Comparison of ENCODE assay signal across 8 cellular contexts in the genomic region with DNA sequence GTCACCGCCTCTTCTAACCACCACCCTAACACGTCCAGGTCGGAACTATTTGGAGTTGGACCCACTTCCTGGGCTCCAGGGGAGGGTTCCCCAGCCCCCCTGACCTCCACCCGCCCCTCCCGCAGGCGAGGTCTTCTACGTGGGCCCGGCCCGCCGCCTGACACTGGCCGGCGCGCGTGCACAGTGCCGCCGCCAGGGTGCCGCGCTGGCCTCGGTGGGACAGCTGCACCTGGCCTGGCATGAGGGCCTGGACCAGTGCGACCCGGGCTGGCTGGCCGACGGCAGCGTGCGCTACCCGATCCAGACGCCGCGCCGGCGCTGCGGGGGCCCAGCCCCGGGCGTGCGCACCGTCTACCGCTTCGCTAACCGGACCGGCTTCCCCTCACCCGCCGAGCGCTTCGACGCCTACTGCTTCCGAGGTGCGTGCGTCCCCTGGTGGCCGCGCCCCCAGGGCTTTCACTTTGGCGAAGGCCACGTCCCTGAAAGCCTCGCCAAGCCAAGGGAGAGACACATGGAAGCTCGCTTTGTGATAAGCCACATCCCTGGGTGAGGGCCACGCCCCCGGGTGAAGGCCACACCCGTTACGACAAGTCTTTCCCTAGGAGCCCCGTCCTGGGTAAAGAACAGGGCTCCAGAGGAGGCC. TPM values are rescaled to one million over a fixed set of nuclear protein-coding genes. Genes with fewer than 3 reads are reported as not detected.
DNase-seq lines count a peak whose midpoint lies in the region; ATAC-seq, FAIRE-seq and TF ChIP-seq lines count a peak whose summit lies in the region.

No MANE protein-coding gene starts in this region.

- H3K27ac ChIP-seq in left ventricle myocardium inferior (replicated peaks), result no peak overlapping the region
- H3K27ac ChIP-seq in sigmoid colon, result no peak overlapping the region

- H3K4me1 ChIP-seq in left ventricle myocardium inferior (peaks cover 9% of the 10 kb centered on the region), sigmoid colon (peaks cover 0 to 9% (median 8%) of the 10 kb centered on the region in 4 donors)

- in situ Hi-C loops in SK-MEL-5 (cut with HindIII; ENCODE audit: low pct_unique_long_range_greater_than_20kb, low sequenced_read_pairs), result no loop called here

- 1 to 2% methylated on average over 59 of the region's 59 CpGs for WGBS in sigmoid colon, 2 donors

- ATAC-seq in GM19035 (IDR thresholded peaks at IDR 0.05; ENCODE audit: unreplicated experiment) (no peak), HG03095 (IDR thresholded peaks at IDR 0.05; ENCODE audit: unreplicated experiment) (no peak)

- no peaks in the 10 kb centered on the region for H3K36me3 ChIP-seq in left ventricle myocardium inferior
- no peaks in the 10 kb centered on the region for H3K36me3 ChIP-seq in sigmoid colon

- no peak overlapping the region for H3K27ac Mint-ChIP-seq in activated naive CD4-positive, alpha-beta T cell treated with anti-CD3 and anti-CD28 coated beads, Interleukin-2, amount 10 ng/mL, durations not matched to agents 7 days and 5 days

- TF ChIP-seq CTCF in D721Med (IDR thresholded peaks at IDR 0.05; ENCODE audit: insufficient read depth, missing control alignments), result peak; percentile 67
- peak; percentile 61 for TF ChIP-seq CTCF in left ventricle myocardium inferior (IDR thresholded peaks at IDR 0.05; ENCODE audit: borderline replicate concordance)
- peak in 2 of 4 experiments; percentile 28 to 41 for TF ChIP-seq CTCF in sigmoid colon (IDR thresholded peaks at IDR 0.05)

- peaks cover 83% of the 10 kb centered on the region for H3K27me3 ChIP-seq in left ventricle myocardium inferior (ENCODE audit: low read depth)
- H3K27me3 ChIP-seq in sigmoid colon, result peaks cover 16 to 67% (median 43%) of the 10 kb centered on the region in 3 donors

- H3K27me3 Mint-ChIP-seq in activated naive CD4-positive, alpha-beta T cell treated with anti-CD3 and anti-CD28 coated beads, Interleukin-2, amount 10 ng/mL, durations not matched to agents 7 days and 5 days, result peaks cover 55% of the 10 kb centered on the region

- intact Hi-C loops in left ventricle myocardium inferior (cut with micrococcal nuclease) (no loop called here), sigmoid colon (cut with DNase I) (loop anchor here (5.0 kb wide), 1 partner anchor 78 kb away; no protein-coding TSS in a partner anchor)

- DNase-seq in D721Med (ENCODE audit: insufficient read length, low spot score) (peak; percentile 98), HUDEP-2 (lab: John Stamatoyannopoulos, UW; ENCODE audit: unreplicated experiment in 76 of 76) (peak in 74 of 76 experiments; percentile 61 to 95 (median 86)), SK-MEL-5 (ENCODE audit: low read depth, low spot score) (peak; percentile 73), left ventricle myocardium inferior (peak; percentile 54), sigmoid colon (no peak)
- DNase-seq in activated naive CD4-positive, alpha-beta T cell treated with anti-CD3 and anti-CD28 coated beads, Interleukin-2, amount 10 ng/mL, durations not matched to agents 7 days and 5 days, result peak; percentile 88

- H3K9me3 ChIP-seq in left ventricle myocardium inferior (replicated peaks), result no peaks in the 10 kb centered on the region
- no peaks in the 10 kb centered on the region for H3K9me3 ChIP-seq in sigmoid colon

- FAIRE-seq in D721Med (lab: Jason Lieb, UNC), result no peak

- TF ChIP-seq POLR2A in sigmoid colon (IDR thresholded peaks at IDR 0.05), result no peak

- H3K36me3 Mint-ChIP-seq in activated naive CD4-positive, alpha-beta T cell treated with anti-CD3 and anti-CD28 coated beads, Interleukin-2, amount 10 ng/mL, durations not matched to agents 7 days and 5 days, result no peaks in the 10 kb centered on the region

- CTCF ChIA-PET in activated naive CD4-positive, alpha-beta T cell treated with anti-CD3 and anti-CD28 coated beads, Interleukin-2, amount 10 ng/mL, durations not matched to agents 7 days and 5 days (lab: Charles Lee), result interaction anchor here (0.6 to 2.3 kb wide), 14 partner anchors 9 to 265 kb away, joined by 3 to 13 read pairs (median 4); partner anchors contain the start of genes BORCS8 and RFXANK

- TF ChIP-seq EP300 in sigmoid colon (IDR thresholded peaks at IDR 0.05), result no peak

- peaks cover 4% of the 10 kb centered on the region for H3K4me1 Mint-ChIP-seq in activated naive CD4-positive, alpha-beta T cell treated with anti-CD3 and anti-CD28 coated beads, Interleukin-2, amount 10 ng/mL, durations not matched to agents 7 days and 5 days

- H3K4me3 ChIP-seq in left ventricle myocardium inferior, result peak overlapping the region; percentile 59
- H3K4me3 ChIP-seq in sigmoid colon, result peak overlapping the region in 3 of 4 donors; percentile 12 to 43 (median 39)

- H3K4me3 Mint-ChIP-seq in activated naive CD4-positive, alpha-beta T cell treated with anti-CD3 and anti-CD28 coated beads, Interleukin-2, amount 10 ng/mL, durations not matched to agents 7 days and 5 days, result peak overlapping the region; percentile 68

- H3K9me3 Mint-ChIP-seq in activated naive CD4-positive, alpha-beta T cell treated with anti-CD3 and anti-CD28 coated beads, Interleukin-2, amount 10 ng/mL, durations not matched to agents 7 days and 5 days, result no peaks in the 10 kb centered on the region

RNA-seq across cellular contexts. Expression of gene NCAN, which starts 13.2 kb away (rescaled TPM):
- total RNA-seq in SK-MEL-5 (2014; rRNA removed; shearing (Covaris generic)), result not detected in 2 replicates
- polyA plus RNA-seq in SK-MEL-5 (2015; cell fraction: cytosol; rRNA removed), result 0.04 and 0.25 TPM in 2 replicates
- not detected in 2 replicates for polyA plus RNA-seq in SK-MEL-5 (2015; cell fraction: nucleus; rRNA removed)
- total RNA-seq in left ventricle myocardium inferior, result not detected
- total RNA-seq in sigmoid colon, result under 1 TPM in 1 of 4 donors, not detected in 3; under 0.01 TPM
- under 1 TPM in 2 of 3 donors, not detected in 1; under 0.01 to 0.09 TPM for polyA plus RNA-seq in sigmoid colon

RNA-seq across cellular contexts. Expression of gene NR2C2AP, which starts 21.8 kb away (rescaled TPM):
- 20.4 and 23.7 TPM in 2 replicates for total RNA-seq in SK-MEL-5 (2014; rRNA removed; shearing (Covaris generic))
- 24.1 and 26.4 TPM in 2 replicates for polyA plus RNA-seq in SK-MEL-5 (2015; cell fraction: cytosol; rRNA removed)
- 45.1 and 64.2 TPM in 2 replicates for polyA plus RNA-seq in SK-MEL-5 (2015; cell fraction: nucleus; rRNA removed)
- total RNA-seq in left ventricle myocardium inferior (6.3 TPM), sigmoid colon (10 to 100 TPM; 11.1 to 23.4 (median 14.7) TPM)
- 10 to 100 TPM in 2 of 3 donors, 1 to 10 TPM in 1; 8.3 to 25.3 (median 11.4) TPM for polyA plus RNA-seq in sigmoid colon

RNA-seq across cellular contexts. Expression of gene RFXANK, which starts 32.9 kb away (rescaled TPM):
- total RNA-seq in SK-MEL-5 (2014; rRNA removed; shearing (Covaris generic)), result 47.3 and 62.0 TPM in 2 replicates
- 34.7 and 46.8 TPM in 2 replicates for polyA plus RNA-seq in SK-MEL-5 (2015; cell fraction: cytosol; rRNA removed)
- polyA plus RNA-seq in SK-MEL-5 (2015; cell fraction: nucleus; rRNA removed), result 71.0 and 106 TPM in 2 replicates
- total RNA-seq in left ventricle myocardium inferior (37.2 TPM), sigmoid colon (10 to 100 TPM; 34.2 to 56.1 (median 54.9) TPM)
- polyA plus RNA-seq in sigmoid colon, result 10 to 100 TPM; 78.6 to 91.7 (median 87.1) TPM

RNA-seq across cellular contexts. Expression of gene BORCS8, which starts 33.0 kb away (rescaled TPM):
- total RNA-seq in SK-MEL-5 (2014; rRNA removed; shearing (Covaris generic)), result 13.3 and 16.4 TPM in 2 replicates
- 31.6 and 46.9 TPM in 2 replicates for polyA plus RNA-seq in SK-MEL-5 (2015; cell fraction: cytosol; rRNA removed)
- 41.2 and 44.8 TPM in 2 replicates for polyA plus RNA-seq in SK-MEL-5 (2015; cell fraction: nucleus; rRNA removed)
- total RNA-seq in left ventricle myocardium inferior, result 20.2 TPM
- 10 to 100 TPM in 3 of 4 donors, 1 to 10 TPM in 1; 9.3 to 16.9 (median 11.9) TPM for total RNA-seq in sigmoid colon
- polyA plus RNA-seq in sigmoid colon, result 10 to 100 TPM; 30.6 to 39.3 (median 37.8) TPM

RNA-seq across cellular contexts. Expression of gene TM6SF2, which starts 48.1 kb away (rescaled TPM):
- 0.24 TPM in 1 of 2 replicates, not detected in the other for total RNA-seq in SK-MEL-5 (2014; rRNA removed; shearing (Covaris generic))
- polyA plus RNA-seq in SK-MEL-5 (2015; cell fraction: cytosol; rRNA removed), result 0.14 TPM in 1 of 2 replicates, not detected in the other
- 0.75 TPM in 1 of 2 replicates, not detected in the other for polyA plus RNA-seq in SK-MEL-5 (2015; cell fraction: nucleus; rRNA removed)
- total RNA-seq in left ventricle myocardium inferior (0.30 TPM), sigmoid colon (1 to 10 TPM in 2 of 4 donors, not detected in 2; 1.1 TPM)
- 1 to 10 TPM; 1.6 to 5.4 (median 3.0) TPM for polyA plus RNA-seq in sigmoid colon
